Comparison of ENCODE assay signal across 12 cellular contexts in genomic region chr1:117613249-117613968, GRCh38. TPM values are rescaled to one million over a fixed set of nuclear protein-coding genes. Genes with fewer than 3 reads are reported as not detected.
DNase-seq lines count a peak whose midpoint lies in the region; ATAC-seq and TF ChIP-seq lines count a peak whose summit lies in the region.
"Had no signal": no experiment of that assay in that cellular context is flagged by ENCODE, and none has a peak within 500 bp of the region (broad histone marks: within the 10 kb centered on the region; RNA-seq: fewer than 3 reads in every experiment).

No MANE protein-coding gene starts in this region.

- no peaks in the 10 kb centered on the region for H3K36me3 Mint-ChIP-seq in HFFc6 (ENCODE audit: low read depth)

- H3K27me3 ChIP-seq in sigmoid colon: no peaks in the 10 kb centered on the region

- peaks cover 5% of the 10 kb centered on the region for H3K27me3 Mint-ChIP-seq in HFFc6 (ENCODE audit: insufficient read depth)

- WGBS in sigmoid colon, 2 donors: 56 to 78% methylated on average over 8 of the region's 8 CpGs

- TF ChIP-seq POLR2A in sigmoid colon (IDR thresholded peaks at IDR 0.05): no peak

- H3K4me3 ChIP-seq in fibroblast of mammary gland (ENCODE audit: control insufficient read depth, low read depth, low read length): no peak overlapping the region
- H3K4me3 ChIP-seq in sigmoid colon: no peak overlapping the region

- DNase-seq in HFFc6 (no peak), RPMI7951 (ENCODE audit: low read depth) (peak; percentile 21), fibroblast of mammary gland (ENCODE audit: low read depth) (peak; percentile 22), sigmoid colon (no peak), germinal center (ENCODE audit: low spot score) (no peak)
- DNase-seq in effector CD8-positive, alpha-beta T cell (lab: John Stamatoyannopoulos, UW): no peak
- DNase-seq in stimulated activated naive CD4-positive, alpha-beta T cell (lab: John Stamatoyannopoulos, UW): no peak
- DNase-seq: activated CD4-positive, alpha-beta T cell treated with anti-CD3 and anti-CD28 coated beads for 4 hours; kidney glomerular epithelial cell; NCI-H2029 treated with DMSO at 0.1 percent for 48 hours had no signal

- no peaks in the 10 kb centered on the region for H3K9me3 Mint-ChIP-seq in HFFc6

- H3K36me3 ChIP-seq in sigmoid colon: no peaks in the 10 kb centered on the region

- peaks cover 40% of the 10 kb centered on the region for H3K4me1 Mint-ChIP-seq in HFFc6 (ENCODE audit: low read depth)

- intact Hi-C loops in sigmoid colon (cut with DNase I): loop anchor here (5.0 kb wide), 2 partner anchors 59 to 84 kb away; no protein-coding TSS in a partner anchor

- ATAC-seq in GM21526 (IDR thresholded peaks at IDR 0.05; ENCODE audit: low FRiP score, unreplicated experiment): no peak

- no peak overlapping the region; the same call in 1 of the 2 replicates for H3K4me3 Mint-ChIP-seq in HFFc6
- H3K4me3 Mint-ChIP-seq: activated naive CD8-positive, alpha-beta T cell had no signal

- TF ChIP-seq EP300 in sigmoid colon (IDR thresholded peaks at IDR 0.05): no peak

- H3K27ac Mint-ChIP-seq in HFFc6: peak overlapping the region; percentile 70
- H3K27ac Mint-ChIP-seq: activated naive CD8-positive, alpha-beta T cell had no signal

- H3K27ac ChIP-seq in sigmoid colon: peak overlapping the region in 3 of 4 donors; percentile 60 to 86 (median 75)

- H3K9me3 ChIP-seq in sigmoid colon: no peaks in the 10 kb centered on the region

- H3K4me1 ChIP-seq in sigmoid colon: peaks cover 0 to 54% (median 40%) of the 10 kb centered on the region in 4 donors

- no peak for TF ChIP-seq CTCF in HFFc6 (IDR thresholded peaks at IDR 0.05)
- TF ChIP-seq CTCF in fibroblast of mammary gland (conservative IDR thresholded peaks at IDR 0.05; ENCODE audit: control insufficient read depth, insufficient read depth, low read depth, low read length): no peak
- no peak for TF ChIP-seq CTCF in sigmoid colon (IDR thresholded peaks at IDR 0.05)

RNA-seq across cellular contexts. Expression of gene TENT5C, which starts 7.6 kb away (rescaled TPM):
- total RNA-seq in HFFc6 (2021; fragmentation: NEBNext Ultra II Directional; extraction: Animal tissue kit (Norgen Biotek cat#: 25700)): under 1 TPM; 0.47 to 0.91 (median 0.75) TPM
- 0.36 and 0.78 TPM in 2 replicates for total RNA-seq in RPMI7951 (2014; rRNA removed; shearing (Covaris generic))
- 1 to 10 TPM; 2.8 to 7.1 (median 5.1) TPM for total RNA-seq in sigmoid colon
- polyA plus RNA-seq in sigmoid colon: 10 to 100 TPM in 1 of 3 donors, 1 to 10 TPM in 2; 4.2 to 10.3 (median 9.9) TPM

Comparison
In these comparisons a context has a peak if more than half of its experiments do, and no peak if none do; other contexts are left out.
1. DNase-seq: peak in RPMI7951 (single experiment) and fibroblast of mammary gland (single experiment); none in HFFc6 (single experiment), sigmoid colon (single experiment), effector CD8-positive, alpha-beta T cell (single experiment), germinal center (single experiment) and stimulated activated naive CD4-positive, alpha-beta T cell (0 of 6).